In genomic region chr6:42451595-42452170, GRCh38 we compare ENCODE assay signal across 8 cellular contexts. TPM values are rescaled to one million over a fixed set of nuclear protein-coding genes. Genes with fewer than 3 reads are reported as not detected.
DNase-seq lines count a peak whose midpoint lies in the region; TF ChIP-seq lines count a peak whose summit lies in the region.

Gene TRERF1, minus strand, starts transcription at chr6:42451926. Its CDS starts 182,336 bp downstream, at chr6:42269590.

- no peaks in the 10 kb centered on the region for H4K20me1 ChIP-seq in H9 (ENCODE audit: control insufficient read depth, insufficient read depth, insufficient read length)

- H3K23ac ChIP-seq in H9 (ENCODE audit: insufficient read length, low read depth, low read length): no peak within 1 kb of the TSS

- no peak within 1 kb of the TSS for H4K5ac ChIP-seq in H9 (ENCODE audit: insufficient read length, low read depth, low read length)

- no peak within 1 kb of the TSS for H2BK120ac ChIP-seq in H9 (ENCODE audit: low read depth, low read length, poor library complexity, severe bottlenecking)

- H3K9me3 Mint-ChIP-seq in H9: no peaks in the 10 kb centered on the region

- H2AFZ ChIP-seq in H9 (ENCODE audit: low read length): no peak within 1 kb of the TSS

- peaks cover 4% of the 10 kb centered on the region for H3K27me3 Mint-ChIP-seq in H9 (ENCODE audit: low read depth)

- no peaks in the 10 kb centered on the region for H3K27me3 ChIP-seq in H9 (ENCODE audit: insufficient read depth, low read length)
- H3K27me3 ChIP-seq in skeletal muscle satellite cell (ENCODE audit: control insufficient read depth, insufficient read depth, low read length): no peaks in the 10 kb centered on the region

- peak within 1 kb of the TSS; percentile 97 for H3K4me3 ChIP-seq in iPS-18c (ENCODE audit: insufficient read depth, low read depth, low read length)
- H3K4me3 ChIP-seq in skeletal muscle satellite cell (ENCODE audit: low read length): peak within 1 kb of the TSS; percentile 92

- peak; percentile 88 for DNase-seq in H9
- peak; percentile 66 to 89 for DNase-seq in NCI-H2081 (lab: John Stamatoyannopoulos, UW)
- peak; percentile 38 for DNase-seq in T-helper 9 cell
- peak; percentile 40 for DNase-seq in brain pericyte (ENCODE audit: low read depth, low spot score)
- no peak for DNase-seq in NCI-H1048 (lab: John Stamatoyannopoulos, UW)

- H3K9me3 ChIP-seq in H9 (ENCODE audit: control insufficient read depth, low read depth, low read length) (no peaks in the 10 kb centered on the region), iPS-18c (ENCODE audit: control insufficient read depth, insufficient read depth, low read length) (no peaks in the 10 kb centered on the region), skeletal muscle satellite cell (replicated peaks; ENCODE audit: low read length) (no peaks in the 10 kb centered on the region)

- H3K4me2 ChIP-seq in H9 (ENCODE audit: insufficient read depth, insufficient read length, low read length): peak within 1 kb of the TSS; percentile 93
- peak within 1 kb of the TSS; percentile 100 for H3K4me2 ChIP-seq in skeletal muscle satellite cell (ENCODE audit: low read length)

- H3K4me1 ChIP-seq in H9 (ENCODE audit: insufficient read depth, low read length) (peaks cover 3% of the 10 kb centered on the region), skeletal muscle satellite cell (ENCODE audit: control insufficient read depth, insufficient read depth, low read length) (peaks cover 20% of the 10 kb centered on the region)

- peak within 1 kb of the TSS; percentile 66 for H3K14ac ChIP-seq in H9 (ENCODE audit: insufficient read depth, low read length)

- no peak within 1 kb of the TSS for H4K91ac ChIP-seq in H9 (ENCODE audit: insufficient read length, low read depth, low read length)

- H3K27ac Mint-ChIP-seq in H9: peak within 1 kb of the TSS; percentile 98 to 100 (median 99)

- H3K36me3 ChIP-seq in skeletal muscle satellite cell (ENCODE audit: insufficient read depth, low read length): no peaks in the 10 kb centered on the region

- TF ChIP-seq CTCF in C4-2B (conservative IDR thresholded peaks at IDR 0.05) (no peak), H9 (conservative IDR thresholded peaks at IDR 0.05) (no peak)

- peak within 1 kb of the TSS; percentile 67 for H3K9ac ChIP-seq in H9 (ENCODE audit: extremely low read depth, insufficient read length, low read length)
- H3K9ac ChIP-seq in skeletal muscle satellite cell (ENCODE audit: low read depth, low read length): peak within 1 kb of the TSS; percentile 86

- H2BK12ac ChIP-seq in H9 (ENCODE audit: insufficient read length, low read depth, low read length): no peak within 1 kb of the TSS

- no peak within 1 kb of the TSS for H3T11ph ChIP-seq in H9 (ENCODE audit: low read length)

- H3K27ac ChIP-seq in C4-2B: peak within 1 kb of the TSS; percentile 96
- H3K27ac ChIP-seq in H9 (ENCODE audit: insufficient read length, low read depth, low read length): peak within 1 kb of the TSS; percentile 63

- no peak within 1 kb of the TSS for H2AK5ac ChIP-seq in H9 (ENCODE audit: insufficient read length, low read length)

- no peak within 1 kb of the TSS for H3K56ac ChIP-seq in H9 (ENCODE audit: insufficient read length, low read depth, low read length)

- WGBS in H9 (ENCODE audit: extremely low coverage, insufficient read length, low lambda C conversion rate): no CpG with 5 or more reads among the region's 28 CpGs

- H3K4me1 Mint-ChIP-seq in H9: peaks cover 53 to 63% of the 10 kb centered on the region in 2 experiments

- peaks cover 40% of the 10 kb centered on the region for H3K23me2 ChIP-seq in H9 (ENCODE audit: insufficient read length, low read depth, low read length, poor library complexity, severe bottlenecking)

- H3K4me3 Mint-ChIP-seq in H9: peak within 1 kb of the TSS; percentile 98 to 99

- peaks cover 21% of the 10 kb centered on the region for H3K79me2 ChIP-seq in H9 (ENCODE audit: insufficient read depth, low read length)

- H3K79me1 ChIP-seq in H9 (ENCODE audit: insufficient read depth, low read depth, low read length, poor library complexity, severe bottlenecking): no peaks in the 10 kb centered on the region

- H2BK20ac ChIP-seq in H9 (ENCODE audit: low read depth, low read length, poor library complexity, severe bottlenecking): no peak within 1 kb of the TSS

- H3K36me3 Mint-ChIP-seq in H9 (ENCODE audit: insufficient read depth in 1 of 3, low read depth in 3 of 3): peaks cover 7 to 10% (median 8%) of the 10 kb centered on the region in 3 experiments; a peak in 6 of 7 replicates

- H2BK5ac ChIP-seq in H9 (ENCODE audit: insufficient read length, low read length): no peak within 1 kb of the TSS

- H4K8ac ChIP-seq in H9 (replicated peaks; ENCODE audit: insufficient read length, low read depth, low read length): no peak within 1 kb of the TSS

- H2BK15ac ChIP-seq in H9 (ENCODE audit: low read depth, low read length): no peak within 1 kb of the TSS

- peak within 1 kb of the TSS; percentile 8 for H3K18ac ChIP-seq in H9 (ENCODE audit: insufficient read length, low read depth, low read length)

- no peak within 1 kb of the TSS for H3K4ac ChIP-seq in H9 (ENCODE audit: low read depth, low read length)

RNA-seq across cellular contexts. Expression of gene TRERF1, which starts in this region (rescaled TPM):
- total RNA-seq in H9 (2021): 18.0 and 19.7 TPM in 2 replicates
- 3.5 and 4.6 TPM in 2 replicates for total RNA-seq in skeletal muscle satellite cell (2012; rRNA removed)
